ENCODE assay signal across 18 cellular contexts in genomic region chr1:31639543-31639942, GRCh38. TPM values are rescaled to one million over a fixed set of nuclear protein-coding genes. Genes with fewer than 3 reads are reported as not detected.
DNase-seq lines count a peak whose midpoint lies in the region; ATAC-seq and TF ChIP-seq lines count a peak whose summit lies in the region.
"Had no signal": no experiment of that assay in that cellular context is flagged by ENCODE, and none has a peak within 500 bp of the region (broad histone marks: within the 10 kb centered on the region; RNA-seq: fewer than 3 reads in every experiment).

No MANE protein-coding gene starts in this region.

- TF ChIP-seq POLR2A in thyroid gland (IDR thresholded peaks at IDR 0.05), result peak in 1 of 2 donors; percentile 4

- TF ChIP-seq CTCF in fibroblast of villous mesenchyme (IDR thresholded peaks at IDR 0.05; ENCODE audit: insufficient read depth, low read depth, low read length) (no peak), thyroid gland (IDR thresholded peaks at IDR 0.05) (no peak)

- no peak overlapping the region for H3K27ac Mint-ChIP-seq in activated T-cell treated with anti-CD3 and anti-CD28 coated beads, Interleukin-2, amount 50 U/mL, for 72 hours
- H3K27ac Mint-ChIP-seq: H9 had no signal

- peak overlapping the region; percentile 0 to 99 (median 98) for H3K27ac ChIP-seq in thyroid gland
- H3K27ac ChIP-seq: body of pancreas, esophagus muscularis mucosa, WERI-Rb-1 had no signal

- 55 to 67% methylated on average over 4 to 5 of the region's 5 CpGs for WGBS in thyroid gland, 2 donors

- H3K27me3 ChIP-seq in thyroid gland, result no peaks in the 10 kb centered on the region
- H3K27me3 ChIP-seq: body of pancreas, esophagus muscularis mucosa, upper lobe of right lung had no signal

- intact Hi-C loops in thyroid gland (cut with DNase I), result no loop called here

- ATAC-seq in HG02642 (IDR thresholded peaks at IDR 0.05; ENCODE audit: poor library complexity, unreplicated experiment), result no peak
- no peak for ATAC-seq in activated T-cell treated with anti-CD3 and anti-CD28 coated beads, Interleukin-2, amount 50 U/mL, for 72 hours (replicated peaks in 1 of 2)
- ATAC-seq: body of pancreas, left colon, upper lobe of right lung had no signal

- no peak overlapping the region for H3K4me3 Mint-ChIP-seq in activated T-cell treated with anti-CD3 and anti-CD28 coated beads, Interleukin-2, amount 50 U/mL, for 72 hours
- H3K4me3 Mint-ChIP-seq: H9 had no signal

- H3K4me1 Mint-ChIP-seq in activated T-cell treated with anti-CD3 and anti-CD28 coated beads, Interleukin-2, amount 50 U/mL, for 72 hours (ENCODE audit: low read depth), result peaks cover 20% of the 10 kb centered on the region

- H3K36me3 ChIP-seq in thyroid gland, result peaks cover 0 to 6% of the 10 kb centered on the region in 2 donors

- no peaks in the 10 kb centered on the region for H3K9me3 ChIP-seq in thyroid gland
- H3K9me3 ChIP-seq: body of pancreas, esophagus muscularis mucosa, upper lobe of right lung had no signal

- no peaks in the 10 kb centered on the region for H3K9me3 Mint-ChIP-seq in activated T-cell treated with anti-CD3 and anti-CD28 coated beads, Interleukin-2, amount 50 U/mL, for 72 hours
- H3K9me3 Mint-ChIP-seq: H9 had no signal

- peaks cover 89 to 90% of the 10 kb centered on the region in 2 donors for H3K4me1 ChIP-seq in thyroid gland

- no peaks in the 10 kb centered on the region for H3K27me3 Mint-ChIP-seq in activated T-cell treated with anti-CD3 and anti-CD28 coated beads, Interleukin-2, amount 50 U/mL, for 72 hours (ENCODE audit: low read depth)

- H3K4me3 ChIP-seq in fibroblast of villous mesenchyme (ENCODE audit: low read depth, low read length) (no peak overlapping the region), thyroid gland (replicated peaks in 1 of 3) (no peak overlapping the region)
- H3K4me3 ChIP-seq: body of pancreas, esophagus muscularis mucosa, upper lobe of right lung had no signal

- peak; percentile 25 for DNase-seq in NCI-H82 (lab: John Stamatoyannopoulos, UW)
- DNase-seq in NCI-H82 treated with DMSO at 0.1 percent for 48 hours (lab: John Stamatoyannopoulos, UW; ENCODE audit: unreplicated experiment), result no peak
- peak; percentile 87 for DNase-seq in SK-N-DZ (ENCODE audit: low spot score)
- peak; percentile 89 for DNase-seq in fibroblast of villous mesenchyme (ENCODE audit: low read depth)
- DNase-seq in thyroid gland, result no peak
- no peak for DNase-seq in 8988T
- DNase-seq in activated T-cell treated with anti-CD3 and anti-CD28 coated beads, Interleukin-2, amount 50 U/mL, for 72 hours, result no peak
- DNase-seq: activated T-cell treated with anti-CD3 and anti-CD28 coated beads for 4 hours, body of pancreas, H9, left colon, NCI-H1105, upper lobe of right lung, WERI-Rb-1 had no signal

- H3K36me3 Mint-ChIP-seq in activated T-cell treated with anti-CD3 and anti-CD28 coated beads, Interleukin-2, amount 50 U/mL, for 72 hours (ENCODE audit: insufficient read depth in 2 of 2), result no peaks in the 10 kb centered on the region

RNA-seq across cellular contexts. Expression of gene PEF1, which starts 5.1 kb away (rescaled TPM):
- polyA plus RNA-seq in SK-N-DZ (2014; cell fraction: cytosol; rRNA removed), result 52.4 and 54.0 TPM in 2 replicates
- 29.5 and 32.3 TPM in 2 replicates for polyA plus RNA-seq in SK-N-DZ (2014; cell fraction: nucleus; rRNA removed)
- total RNA-seq in fibroblast of villous mesenchyme (78.3 and 99.7 TPM in 2 replicates), thyroid gland (100 to 1,000 TPM; 180 to 355 (median 312) TPM)
- total RNA-seq in activated T-cell treated with anti-CD3 and anti-CD28 coated beads, Interleukin-2, amount 50 U/mL, for 72 hours, result 10 to 100 TPM; 55.1 to 63.1 TPM

RNA-seq across cellular contexts. Expression of gene HCRTR1, which starts 22.1 kb away (rescaled TPM):
- not detected in 2 replicates for polyA plus RNA-seq in SK-N-DZ (2014; cell fraction: cytosol; rRNA removed)
- polyA plus RNA-seq in SK-N-DZ (2014; cell fraction: nucleus; rRNA removed), result 0.31 TPM in 1 of 2 replicates, not detected in the other
- total RNA-seq in fibroblast of villous mesenchyme (under 0.01 TPM in 2 replicates), thyroid gland (1 to 10 TPM in 2 of 4 donors, under 1 TPM in 2; 0.40 to 5.6 (median 1.3) TPM)
- total RNA-seq in activated T-cell treated with anti-CD3 and anti-CD28 coated beads, Interleukin-2, amount 50 U/mL, for 72 hours, result not detected
- total RNA-seq: A172, body of pancreas, H9, OCI-LY7, upper lobe of right lung had no signal

Comparison
In these comparisons a context has a peak if more than half of its experiments do, and no peak if none do; other contexts are left out.
1. DNase-seq: peak in NCI-H82 (single experiment), SK-N-DZ (single experiment) and fibroblast of villous mesenchyme (single experiment); none in NCI-H82 treated with DMSO at 0.1 percent for 48 hours (single experiment), thyroid gland (0 of 2), 8988T (single experiment) and activated T-cell treated with anti-CD3 and anti-CD28 coated beads, Interleukin-2, amount 50 U/mL, for 72 hours (0 of 2).